ENCODE assay signal across 8 cellular contexts in the genomic region with DNA sequence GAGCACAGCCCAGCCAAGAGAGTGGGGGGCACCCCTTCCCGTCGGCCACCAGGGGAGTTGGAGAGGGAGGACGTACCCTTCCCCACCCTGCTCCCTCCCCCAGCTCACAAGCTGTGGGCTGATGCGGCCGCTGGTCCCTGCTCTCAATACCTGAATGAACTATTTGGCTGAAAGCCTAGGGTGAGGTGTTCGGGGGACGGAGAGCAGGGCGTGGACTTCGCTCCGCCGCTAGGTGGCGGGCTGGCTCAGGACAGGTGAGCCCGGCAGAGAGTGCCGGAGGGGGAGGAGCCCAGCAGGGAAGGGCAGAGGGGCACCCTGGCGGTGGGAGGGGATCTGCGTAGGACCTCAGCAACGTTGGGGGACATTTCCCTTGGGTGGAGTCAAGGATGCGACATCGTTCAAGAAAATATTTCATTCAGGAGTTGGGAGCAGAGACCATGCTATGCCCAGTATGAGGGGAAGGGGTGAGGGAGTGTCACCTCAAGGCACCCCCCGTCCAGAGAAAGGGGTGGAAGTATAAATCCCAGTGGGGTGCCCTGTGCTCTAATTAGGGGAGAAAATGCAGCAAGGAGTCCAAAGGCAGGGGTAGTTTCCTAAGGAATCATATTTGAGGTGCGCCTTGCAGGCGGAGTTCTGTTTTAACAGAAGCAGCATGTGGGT. TPM values are rescaled to one million over a fixed set of nuclear protein-coding genes. Genes with fewer than 3 reads are reported as not detected.
A peak's percentile ranks its signal among the peaks of the same experiment; 100 is the strongest.
DNase-seq lines count a peak whose midpoint lies in the region; ATAC-seq and TF ChIP-seq lines count a peak whose summit lies in the region.

No MANE protein-coding gene starts in this region.

- peaks cover 10% of the 10 kb centered on the region for H3K9me3 Mint-ChIP-seq in glutamatergic neuron (ENCODE audit: unreplicated experiment)

- H3F3A ChIP-seq in DOHH2 (ENCODE audit: control insufficient read depth, insufficient read depth): no peaks in the 10 kb centered on the region

- H3K36me3 Mint-ChIP-seq in glutamatergic neuron (ENCODE audit: unreplicated experiment): no peaks in the 10 kb centered on the region

- DNase-seq in NCI-H82 treated with DMSO at 0.1 percent for 48 hours (lab: John Stamatoyannopoulos, UW; ENCODE audit: unreplicated experiment) (peak; percentile 66), glutamatergic neuron (peak; percentile 79), retinal pigment epithelial cell (ENCODE audit: low read depth) (no peak), foreskin melanocyte (no peak), kidney glomerular epithelial cell (lab: John Stamatoyannopoulos, UW) (no peak)
- DNase-seq in activated T-cell treated with anti-CD3 and anti-CD28 coated beads, Interleukin-2, amount 50 U/mL, for 48 hours: peak; percentile 75 to 79

- H3K9me3 ChIP-seq in DOHH2 (ENCODE audit: control insufficient read depth, insufficient read depth, low read length): no peaks in the 10 kb centered on the region

- H3K4me3 Mint-ChIP-seq in glutamatergic neuron (ENCODE audit: unreplicated experiment): peak overlapping the region; percentile 21

- H3K27me3 Mint-ChIP-seq in glutamatergic neuron (ENCODE audit: unreplicated experiment): peaks cover 2% of the 10 kb centered on the region

- H3K36me3 ChIP-seq in DOHH2 (ENCODE audit: control insufficient read depth, low read length): no peaks in the 10 kb centered on the region

- H3K4me1 ChIP-seq in DOHH2 (ENCODE audit: control insufficient read depth, low read length): peaks cover 10% of the 10 kb centered on the region

- 0 out of 2 replicates have a peak overlapping the region, but pooled peaks have one; percentile 12 for H3K4me3 ChIP-seq in DOHH2 (ENCODE audit: low read length)
- no peak overlapping the region for H3K4me3 ChIP-seq in retinal pigment epithelial cell (ENCODE audit: low read length)

- peak; percentile 60 for ATAC-seq in HG03432 (IDR thresholded peaks at IDR 0.05; ENCODE audit: unreplicated experiment)

- peak overlapping the region; percentile 54 for H3K4me2 ChIP-seq in DOHH2 (ENCODE audit: low read length)

- TF ChIP-seq CTCF in DOHH2 (IDR thresholded peaks at IDR 0.05; ENCODE audit: low read depth, low read length, poor library complexity, severe bottlenecking): peak; percentile 99
- TF ChIP-seq CTCF in glutamatergic neuron (IDR thresholded peaks at IDR 0.05; ENCODE audit: partially characterized antibody, unreplicated experiment): peak; percentile 97
- TF ChIP-seq CTCF in retinal pigment epithelial cell (conservative IDR thresholded peaks at IDR 0.05; ENCODE audit: low read depth, low read length): peak; percentile 96

- H3K27ac Mint-ChIP-seq in glutamatergic neuron (ENCODE audit: unreplicated experiment): no peak overlapping the region

- no peaks in the 10 kb centered on the region for H3K79me2 ChIP-seq in DOHH2 (ENCODE audit: control insufficient read depth, low read length)

- no peaks in the 10 kb centered on the region for H3K4me1 Mint-ChIP-seq in glutamatergic neuron (ENCODE audit: low read depth, unreplicated experiment)

- H3K9me2 ChIP-seq in DOHH2 (replicated peaks; ENCODE audit: control insufficient read depth, low read length): no peaks in the 10 kb centered on the region

- no peaks in the 10 kb centered on the region for H4K20me1 ChIP-seq in DOHH2 (ENCODE audit: control insufficient read depth, insufficient read depth, low read depth, low read length)

- peaks cover 32% of the 10 kb centered on the region for H3K27me3 ChIP-seq in DOHH2 (ENCODE audit: control insufficient read depth, low read length)

- no peak overlapping the region for H3K27ac ChIP-seq in DOHH2 (ENCODE audit: low read depth, low read length)

RNA-seq across cellular contexts. Expression of a gene that starts 12.0 kb away (rescaled TPM):
- not detected for total RNA-seq in glutamatergic neuron (ENCODE audit: unreplicated experiment)

RNA-seq across cellular contexts. Expression of a gene that starts 18.7 kb away (rescaled TPM):
- not detected for total RNA-seq in glutamatergic neuron (ENCODE audit: unreplicated experiment)

RNA-seq across cellular contexts. Expression of a gene that starts 18.9 kb away (rescaled TPM):
- 347 TPM for total RNA-seq in glutamatergic neuron (ENCODE audit: unreplicated experiment)

RNA-seq across cellular contexts. Expression of a gene that starts 57.9 kb away (rescaled TPM):
- not detected for total RNA-seq in glutamatergic neuron (ENCODE audit: unreplicated experiment)

Comparison
In these comparisons a context has a peak if more than half of its experiments do, and no peak if none do; other contexts are left out.
1. DNase-seq: peak in NCI-H82 treated with DMSO at 0.1 percent for 48 hours (single experiment), activated T-cell treated with anti-CD3 and anti-CD28 coated beads, Interleukin-2, amount 50 U/mL, for 48 hours (2 of 2) and glutamatergic neuron (single experiment); none in retinal pigment epithelial cell (single experiment), foreskin melanocyte (single experiment) and kidney glomerular epithelial cell (single experiment).
2. Peak in every context shown above with its lines, with median percentiles within 50 percentile points of each other: CTCF ChIP-seq.